ENCODE assay signal across 11 cellular contexts in the genomic region with DNA sequence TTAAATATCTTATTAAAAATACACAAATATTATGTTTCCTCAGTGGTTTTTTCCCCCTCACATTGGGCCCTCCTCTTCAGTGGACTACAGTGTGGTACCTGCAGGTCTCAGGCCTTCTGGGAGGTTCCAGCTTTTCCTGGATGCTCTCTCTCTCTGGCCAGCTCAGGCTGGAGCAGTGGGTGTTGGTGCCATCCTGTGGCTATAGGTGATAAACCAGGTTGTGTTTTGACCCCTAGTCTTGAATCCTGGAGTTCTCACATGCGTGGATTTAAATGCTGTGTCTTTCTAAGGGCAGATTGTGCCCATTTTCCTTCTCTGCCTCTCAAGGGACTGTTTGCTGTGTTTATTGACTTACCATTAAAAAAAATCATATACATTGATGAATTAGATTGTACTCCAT. TPM values are rescaled to one million over a fixed set of nuclear protein-coding genes. Genes with fewer than 3 reads are reported as not detected.
DNase-seq lines count a peak whose midpoint lies in the region; ATAC-seq, FAIRE-seq and TF ChIP-seq lines count a peak whose summit lies in the region.
"Had no signal": no experiment of that assay in that cellular context is flagged by ENCODE, and none has a peak within 500 bp of the region (broad histone marks: within the 10 kb centered on the region; RNA-seq: fewer than 3 reads in every experiment).

No MANE protein-coding gene starts in this region.

- H3K36me3 ChIP-seq in H7 (replicated peaks; ENCODE audit: control insufficient read depth, insufficient read depth, low read length) (peaks cover 11% of the 10 kb centered on the region), hepatocyte (replicated peaks; ENCODE audit: insufficient read depth, low read depth) (no peaks in the 10 kb centered on the region), tibial artery (peaks cover 21 to 53% (median 45%) of the 10 kb centered on the region in 3 donors)

- H3K27me3 ChIP-seq in H7 (ENCODE audit: control insufficient read depth, insufficient read depth, low read length) (no peaks in the 10 kb centered on the region), hepatocyte (no peaks in the 10 kb centered on the region), tibial artery (no peaks in the 10 kb centered on the region)

- TF ChIP-seq POLR2A in GM12892 (IDR thresholded peaks at IDR 0.05; ENCODE audit: low read depth, low read length): no peak

- POLR2A ChIA-PET in RWPE1 (lab: Yijun Ruan, JAX; ENCODE audit: low non-redundant PET): no interaction called here

- H3K4me2 ChIP-seq in hepatocyte: no peak overlapping the region

- H3K79me2 ChIP-seq in hepatocyte: no peaks in the 10 kb centered on the region

- H3K27ac ChIP-seq in RWPE1 (no peak overlapping the region), hepatocyte (no peak overlapping the region), tibial artery (no peak overlapping the region)

- H3K9me3 ChIP-seq in hepatocyte (ENCODE audit: low read depth) (no peaks in the 10 kb centered on the region), tibial artery (no peaks in the 10 kb centered on the region)

- DNase-seq in AG10803 (ENCODE audit: low read depth) (no peak), H7 (peak; percentile 43), RWPE1 (ENCODE audit: low spot score) (peak; percentile 5), hepatocyte (ENCODE audit: low spot score) (no peak), NCI-H526 treated with DMSO at 0.1 percent for 48 hours (lab: John Stamatoyannopoulos, UW) (no peak), GM12892 (ENCODE audit: insufficient read length) (no peak), tibial artery (no peak)
- DNase-seq: nephron progenitor cell; stimulated activated naive CD8-positive, alpha-beta T cell treated with anti-CD3 and anti-CD28 coated beads, Interleukin-15, amount 100 ng/mL, for 72 hours had no signal

- no peak overlapping the region for H3K4me3 ChIP-seq in AG10803 (ENCODE audit: low read length)
- H3K4me3 ChIP-seq in H7 (ENCODE audit: insufficient read depth, low read depth, low read length): no peak overlapping the region
- no peak overlapping the region for H3K4me3 ChIP-seq in hepatocyte
- no peak overlapping the region for H3K4me3 ChIP-seq in tibial artery

- 86% methylated on average over 1 of the region's 1 CpG for WGBS in hepatocyte (ENCODE audit: low lambda C conversion rate, missing lambda C conversion rate)

- H3K4me1 ChIP-seq in hepatocyte (ENCODE audit: insufficient read depth) (no peaks in the 10 kb centered on the region), tibial artery (peaks cover 0 to 7% (median 5%) of the 10 kb centered on the region in 4 donors)

- no peaks in the 10 kb centered on the region for H4K20me1 ChIP-seq in hepatocyte (ENCODE audit: insufficient read depth, poor library complexity, severe bottlenecking)

- H2AFZ ChIP-seq in hepatocyte: no peak overlapping the region

- no peak for ATAC-seq in GM21515 (IDR thresholded peaks at IDR 0.05; ENCODE audit: unreplicated experiment)
- ATAC-seq: esophagus mucosa; stimulated activated naive CD8-positive, alpha-beta T cell treated with anti-CD3 and anti-CD28 coated beads, Interleukin-15, amount 100 ng/mL, for 72 hours had no signal

- FAIRE-seq in GM12892 (lab: Jason Lieb, UNC): no peak

- intact Hi-C loops in tibial artery (cut with DNase I; ENCODE audit: low total_unique reads): no loop called here

- H3K9me2 ChIP-seq in hepatocyte (replicated peaks; ENCODE audit: insufficient read depth): no peaks in the 10 kb centered on the region

- TF ChIP-seq CTCF in AG10803 (conservative IDR thresholded peaks at IDR 0.05; ENCODE audit: low read length): peak; percentile 9; the same call in 1 of the 2 replicates
- peak; percentile 22; the same call in 1 of the 2 replicates for TF ChIP-seq CTCF in RWPE1 (conservative IDR thresholded peaks at IDR 0.05; ENCODE audit: low read depth)
- TF ChIP-seq CTCF in hepatocyte (IDR thresholded peaks at IDR 0.05; ENCODE audit: poor library complexity): peak; percentile 20
- no peak for TF ChIP-seq CTCF in tibial artery (IDR thresholded peaks at IDR 0.05)

- CTCF ChIA-PET in RWPE1 (lab: Yijun Ruan, JAX): interaction anchor here (0.6 kb wide), 1 partner anchor 1129 kb away, joined by 3 read pairs; no protein-coding TSS in a partner anchor

RNA-seq across cellular contexts. Expression of a gene that starts 41.2 kb away (rescaled TPM):
- total RNA-seq in H7 (2014; rRNA removed; shearing (Covaris generic)): 1.8 and 4.8 TPM in 2 replicates
- total RNA-seq in hepatocyte: 7.3 TPM in 2 replicates
- polyA plus RNA-seq in hepatocyte: 1.7 and 1.9 TPM in 2 replicates
- 3.4 TPM for polyA plus RNA-seq in GM12892 (2012; ENCODE audit: missing spikeins)

Comparison
In these comparisons a context has a peak if more than half of its experiments do, and no peak if none do; other contexts are left out.
1. DNase-seq: peak in H7 (single experiment) and RWPE1 (single experiment); none in AG10803 (single experiment), hepatocyte (single experiment), NCI-H526 treated with DMSO at 0.1 percent for 48 hours (single experiment), GM12892 (single experiment) and tibial artery (0 of 2).
2. CTCF ChIP-seq: peak in AG10803 (single experiment), RWPE1 (single experiment) and hepatocyte (single experiment); none in tibial artery (0 of 2).